In the genomic region with DNA sequence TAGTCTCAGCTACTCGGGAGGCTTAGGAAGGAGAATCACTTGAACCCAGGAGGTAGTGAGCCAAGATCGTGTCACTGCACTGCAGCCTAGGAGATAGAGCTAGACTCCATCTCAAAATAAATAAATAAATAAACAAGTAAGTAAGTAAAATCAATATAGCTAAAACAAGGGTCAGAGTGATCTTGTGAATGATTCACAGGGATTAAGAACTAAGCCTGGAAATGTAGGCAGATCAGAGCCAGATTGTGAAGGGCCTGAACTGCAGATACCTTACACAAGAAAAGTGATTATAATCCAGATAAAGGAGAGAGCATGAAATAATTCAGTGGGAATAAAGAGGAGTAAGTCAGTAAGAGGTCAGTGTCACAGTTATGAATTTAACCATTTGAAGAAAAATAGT, we compare ENCODE assay signal across 14 cellular contexts. TPM values are rescaled to one million over a fixed set of nuclear protein-coding genes. Genes with fewer than 3 reads are reported as not detected.
DNase-seq lines count a peak whose midpoint lies in the region; ATAC-seq, FAIRE-seq and TF ChIP-seq lines count a peak whose summit lies in the region.
"Had no signal": no experiment of that assay in that cellular context is flagged by ENCODE, and none has a peak within 500 bp of the region (broad histone marks: within the 10 kb centered on the region; RNA-seq: fewer than 3 reads in every experiment).

No MANE protein-coding gene starts in this region.

- TF ChIP-seq EP300 in HepG2 (IDR thresholded peaks at IDR 0.05; ENCODE audit: low read depth in 2 of 2, low read length in 2 of 2): no peak
- no peak for TF ChIP-seq EP300 in HepG2 (CRISPR knock-in tag; IDR thresholded peaks at IDR 0.05; ENCODE audit: borderline replicate concordance)
- TF ChIP-seq EP300 in sigmoid colon (IDR thresholded peaks at IDR 0.05): no peak

- ATAC-seq in HepG2: no peak
- no peak for ATAC-seq in HG03039 (IDR thresholded peaks at IDR 0.05; ENCODE audit: unreplicated experiment)
- ATAC-seq: CD8-positive, alpha-beta T cell had no signal

- intact Hi-C loops in activated CD4-positive, alpha-beta memory T cell treated with anti-CD3 and anti-CD28 coated beads for 36 hours (cut with micrococcal nuclease): no loop called here
- intact Hi-C loops in HepG2 (cut with micrococcal nuclease; ENCODE audit: unreplicated experiment): no loop called here
- intact Hi-C loops in sigmoid colon (cut with DNase I): no loop called here

- POLR2A ChIA-PET in activated CD4-positive, alpha-beta memory T cell treated with anti-CD3 and anti-CD28 coated beads for 36 hours (lab: Charles Lee): no interaction called here
- POLR2A ChIA-PET in activated CD4-positive, alpha-beta memory T cell treated with anti-CD3 and anti-CD28 coated beads, Interleukin-2, amount 10 ng/mL, durations not matched to agents 7 days and 5 days (lab: Charles Lee): no interaction called here
- POLR2A ChIA-PET in HepG2 (lab: Yijun Ruan, JAX): no interaction called here

- H3K36me3 ChIP-seq in WERI-Rb-1 (peaks cover 8% of the 10 kb centered on the region), HepG2 (replicated peaks in 1 of 2; ENCODE audit: control insufficient read depth in 1 of 2, insufficient read depth in 2 of 2, low read length in 2 of 2) (peaks cover 1 to 9% of the 10 kb centered on the region in 2 experiments; a peak in 4 of 5 replicates), sigmoid colon (peaks cover 0 to 16% (median 2%) of the 10 kb centered on the region in 4 donors)

- no peak overlapping the region for H3K9ac ChIP-seq in HepG2 (ENCODE audit: insufficient read depth, low read depth, low read length)
- H3K9ac ChIP-seq: BLaER1 treated with 17β-estradiol and CSF1 and Interleukin-3, amounts not matched to agents 10 nM and 100 nM had no signal

- H3K79me2 ChIP-seq in HepG2 (ENCODE audit: insufficient read depth, low read length): peaks cover 10% of the 10 kb centered on the region

- WGBS in HepG2 (ENCODE audit: low lambda C conversion rate): 91% methylated on average over 2 of the region's 2 CpGs
- 96 to 100% methylated on average over 2 of the region's 2 CpGs for WGBS in sigmoid colon, 2 donors

- H3K4me1 Mint-ChIP-seq in activated CD4-positive, alpha-beta memory T cell treated with anti-CD3 and anti-CD28 coated beads for 36 hours (ENCODE audit: low read depth): peaks cover 32% of the 10 kb centered on the region
- peaks cover 24% of the 10 kb centered on the region for H3K4me1 Mint-ChIP-seq in activated CD4-positive, alpha-beta memory T cell treated with anti-CD3 and anti-CD28 coated beads, Interleukin-2, amount 10 ng/mL, durations not matched to agents 7 days and 5 days
- no peaks in the 10 kb centered on the region for H3K4me1 Mint-ChIP-seq in chondrocyte (ENCODE audit: low read depth)
- H3K4me1 Mint-ChIP-seq: B cell had no signal

- TF ChIP-seq CTCF in WERI-Rb-1 (IDR thresholded peaks at IDR 0.05; ENCODE audit: low read depth, low read length) (no peak), HepG2 (CRISPR knock-in tag; IDR thresholded peaks at IDR 0.05) (no peak), chondrocyte (IDR thresholded peaks at IDR 0.05) (no peak), sigmoid colon (IDR thresholded peaks at IDR 0.05) (no peak)

- peaks cover 35% of the 10 kb centered on the region for H3K36me3 Mint-ChIP-seq in activated CD4-positive, alpha-beta memory T cell treated with anti-CD3 and anti-CD28 coated beads for 36 hours
- H3K36me3 Mint-ChIP-seq in activated CD4-positive, alpha-beta memory T cell treated with anti-CD3 and anti-CD28 coated beads, Interleukin-2, amount 10 ng/mL, durations not matched to agents 7 days and 5 days (ENCODE audit: low read depth): peaks cover 57% of the 10 kb centered on the region
- H3K36me3 Mint-ChIP-seq in chondrocyte (ENCODE audit: low read depth): peaks cover 18% of the 10 kb centered on the region

- H3K4me3 Mint-ChIP-seq in activated CD4-positive, alpha-beta memory T cell treated with anti-CD3 and anti-CD28 coated beads for 36 hours: no peak overlapping the region
- no peak overlapping the region for H3K4me3 Mint-ChIP-seq in activated CD4-positive, alpha-beta memory T cell treated with anti-CD3 and anti-CD28 coated beads, Interleukin-2, amount 10 ng/mL, durations not matched to agents 7 days and 5 days
- no peak overlapping the region for H3K4me3 Mint-ChIP-seq in chondrocyte (ENCODE audit: unreplicated experiment)
- H3K4me3 Mint-ChIP-seq: B cell; CD8-positive, alpha-beta T cell; H9 had no signal

- in situ Hi-C loops in HepG2 (cut with HindIII; ENCODE audit: extremely low pct_ligation_motif_present, low pct_unique_long_range_greater_than_20kb): no loop called here

- DNase-seq in activated CD4-positive, alpha-beta memory T cell treated with anti-CD3 and anti-CD28 coated beads for 36 hours: no peak
- DNase-seq in activated CD4-positive, alpha-beta memory T cell treated with anti-CD3 and anti-CD28 coated beads, Interleukin-2, amount 10 ng/mL, durations not matched to agents 7 days and 5 days: no peak
- DNase-seq in WERI-Rb-1 (peak; percentile 19), HepG2 (ENCODE audit: low spot score) (no peak), chondrocyte (ENCODE audit: low spot score) (no peak), sigmoid colon (no peak)
- DNase-seq: CD8-positive, alpha-beta T cell; H9 had no signal

- no peaks in the 10 kb centered on the region for H3K9me3 ChIP-seq in WERI-Rb-1 (ENCODE audit: severe bottlenecking)
- H3K9me3 ChIP-seq in HepG2 (ENCODE audit: low read length): no peaks in the 10 kb centered on the region
- no peaks in the 10 kb centered on the region for H3K9me3 ChIP-seq in sigmoid colon

- TF ChIP-seq RAD21 in HepG2 (CRISPR knock-in tag; IDR thresholded peaks at IDR 0.05): no peak

- H3K4me2 ChIP-seq in HepG2 (ENCODE audit: low read depth, low read length): no peak overlapping the region
- H3K4me2 ChIP-seq: BLaER1 treated with 17β-estradiol and CSF1 and Interleukin-3, amounts not matched to agents 10 nM and 100 nM had no signal

- no TSS peak for BruUV-seq in HepG2 (replicated peaks; lab: Mats Ljungman, UMichigan)

- H3K27me3 Mint-ChIP-seq in activated CD4-positive, alpha-beta memory T cell treated with anti-CD3 and anti-CD28 coated beads for 36 hours: no peaks in the 10 kb centered on the region
- H3K27me3 Mint-ChIP-seq in activated CD4-positive, alpha-beta memory T cell treated with anti-CD3 and anti-CD28 coated beads, Interleukin-2, amount 10 ng/mL, durations not matched to agents 7 days and 5 days: no peaks in the 10 kb centered on the region
- no peaks in the 10 kb centered on the region for H3K27me3 Mint-ChIP-seq in chondrocyte (ENCODE audit: low read depth)
- H3K27me3 Mint-ChIP-seq: B cell had no signal

- FAIRE-seq in HepG2 (lab: Jason Lieb, UNC): no peak
- FAIRE-seq: G401.6, GM12892, H1 had no signal

- no peak overlapping the region for H2AFZ ChIP-seq in HepG2 (ENCODE audit: low read length)

- H3K27me3 ChIP-seq in WERI-Rb-1 (ENCODE audit: insufficient read depth, low read depth, severe bottlenecking) (no peaks in the 10 kb centered on the region), HepG2 (ENCODE audit: control insufficient read depth in 1 of 2, insufficient read depth in 2 of 2, low read length in 2 of 2) (no peaks in the 10 kb centered on the region), sigmoid colon (no peaks in the 10 kb centered on the region)
- H3K27me3 ChIP-seq: BLaER1 treated with 17β-estradiol and CSF1 and Interleukin-3, amounts not matched to agents 10 nM and 100 nM had no signal

- H3K27ac Mint-ChIP-seq in activated CD4-positive, alpha-beta memory T cell treated with anti-CD3 and anti-CD28 coated beads for 36 hours: peak overlapping the region; percentile 0
- H3K27ac Mint-ChIP-seq in activated CD4-positive, alpha-beta memory T cell treated with anti-CD3 and anti-CD28 coated beads, Interleukin-2, amount 10 ng/mL, durations not matched to agents 7 days and 5 days: no peak overlapping the region
- H3K27ac Mint-ChIP-seq in chondrocyte (ENCODE audit: unreplicated experiment): no peak overlapping the region
- H3K27ac Mint-ChIP-seq: B cell; CD8-positive, alpha-beta T cell had no signal

- H4K20me1 ChIP-seq in HepG2 (ENCODE audit: insufficient read depth, low read length): no peaks in the 10 kb centered on the region

- H3K4me1 ChIP-seq in HepG2 (ENCODE audit: insufficient read depth, low read length): peaks cover 15% of the 10 kb centered on the region
- H3K4me1 ChIP-seq in sigmoid colon: no peaks in the 10 kb centered on the region
- H3K4me1 ChIP-seq: BLaER1 treated with 17β-estradiol and CSF1 and Interleukin-3, amounts not matched to agents 10 nM and 100 nM had no signal

- no peak overlapping the region for H3K4me3 ChIP-seq in WERI-Rb-1 (ENCODE audit: low read depth, low read length)
- no peak overlapping the region for H3K4me3 ChIP-seq in HepG2 (replicated peaks in 1 of 3; ENCODE audit: insufficient read depth in 1 of 3, low read depth in 2 of 3, low read length in 3 of 3)
- no peak overlapping the region for H3K4me3 ChIP-seq in sigmoid colon
- H3K4me3 ChIP-seq: BLaER1 treated with 17β-estradiol and CSF1 and Interleukin-3, amounts not matched to agents 10 nM and 100 nM had no signal

- no peak overlapping the region for H3K27ac ChIP-seq in WERI-Rb-1
- H3K27ac ChIP-seq in HepG2 (ENCODE audit: extremely low read length, insufficient read depth, low read length): no peak overlapping the region
- H3K27ac ChIP-seq in sigmoid colon: no peak overlapping the region
- H3K27ac ChIP-seq: BLaER1 treated with 17β-estradiol and CSF1 and Interleukin-3, amounts not matched to agents 10 nM and 100 nM had no signal

- no peaks in the 10 kb centered on the region for H3K9me3 Mint-ChIP-seq in activated CD4-positive, alpha-beta memory T cell treated with anti-CD3 and anti-CD28 coated beads for 36 hours
- H3K9me3 Mint-ChIP-seq in activated CD4-positive, alpha-beta memory T cell treated with anti-CD3 and anti-CD28 coated beads, Interleukin-2, amount 10 ng/mL, durations not matched to agents 7 days and 5 days: no peaks in the 10 kb centered on the region
- peaks cover 7% of the 10 kb centered on the region for H3K9me3 Mint-ChIP-seq in chondrocyte (ENCODE audit: low read depth)
- H3K9me3 Mint-ChIP-seq: CD8-positive, alpha-beta T cell had no signal

- CTCF ChIA-PET in activated CD4-positive, alpha-beta memory T cell treated with anti-CD3 and anti-CD28 coated beads for 36 hours (lab: Charles Lee): no interaction called here
- CTCF ChIA-PET in activated CD4-positive, alpha-beta memory T cell treated with anti-CD3 and anti-CD28 coated beads, Interleukin-2, amount 10 ng/mL, durations not matched to agents 7 days and 5 days (lab: Charles Lee): no interaction called here
- CTCF ChIA-PET in HepG2 (lab: Yijun Ruan, JAX; ENCODE audit: low intra/inter-chr PET ratio, low total read pairs): no interaction called here

- TF ChIP-seq POLR2A in HepG2 (IDR thresholded peaks at IDR 0.05; ENCODE audit: insufficient read depth in 1 of 2, low read depth in 2 of 2, low read length in 2 of 2): no peak
- no peak for TF ChIP-seq POLR2A in sigmoid colon (IDR thresholded peaks at IDR 0.05)

RNA-seq across cellular contexts. Expression of gene COP1, which starts 41.5 kb away (rescaled TPM):
- total RNA-seq in activated CD4-positive, alpha-beta memory T cell treated with anti-CD3 and anti-CD28 coated beads for 36 hours: 10 to 100 TPM; 34.2 to 34.7 TPM
- total RNA-seq in activated CD4-positive, alpha-beta memory T cell treated with anti-CD3 and anti-CD28 coated beads, Interleukin-2, amount 10 ng/mL, durations not matched to agents 7 days and 5 days: 10 to 100 TPM; 38.8 to 41.4 TPM
- total RNA-seq in HepG2 (2016; rRNA removed; fragmentation: Illumina TruSeq; extraction: Trizol) (51.3 and 69.9 TPM in 2 replicates), chondrocyte (35.7 to 40.8 TPM (median 37.0 TPM) in 3 replicates), sigmoid colon (10 to 100 TPM; 46.4 to 64.5 (median 55.6) TPM)
- 29.6 and 29.8 TPM in 2 replicates for total RNA-seq in HepG2 (2016; cell fraction: cytosol; rRNA removed; fragmentation: Illumina TruSeq; extraction: Trizol; ENCODE audit: low read depth)
- total RNA-seq in HepG2 (2016; cell fraction: insoluble cytoplasmic fraction; rRNA removed; fragmentation: Illumina TruSeq; extraction: Trizol): 50.2 and 74.8 TPM in 2 replicates
- 43.1 and 50.1 TPM in 2 replicates for total RNA-seq in HepG2 (2016; cell fraction: membrane; rRNA removed; fragmentation: Illumina TruSeq; extraction: Trizol)
- 44.2 and 48.1 TPM in 2 replicates for total RNA-seq in HepG2 (2016; cell fraction: nucleus; rRNA removed; fragmentation: Illumina TruSeq; extraction: Trizol)
- polyA plus RNA-seq in HepG2 (2011; rRNA removed) (15.0 and 20.5 TPM in 2 replicates), sigmoid colon (10 to 100 TPM; 33.9 to 60.1 (median 55.9) TPM)
- polyA plus RNA-seq in HepG2 (2011; cell fraction: cytosol; rRNA removed): 9.4 and 15.8 TPM in 2 replicates
- 9.0 and 10.7 TPM in 2 replicates for polyA plus RNA-seq in HepG2 (2011; cell fraction: nucleus; rRNA removed)
- 20.6 and 22.4 TPM in 2 replicates for polyA plus RNA-seq in HepG2 (2012)
- polyA plus RNA-seq in HepG2 (2016; cell fraction: cytosol; fragmentation: Illumina TruSeq; extraction: Trizol; ENCODE audit: low read depth): 12.9 and 14.0 TPM in 2 replicates
- 55.5 and 57.5 TPM in 2 replicates for polyA plus RNA-seq in HepG2 (2016; cell fraction: insoluble cytoplasmic fraction; fragmentation: Illumina TruSeq; extraction: Trizol; ENCODE audit: low read depth)
- polyA plus RNA-seq in HepG2 (2016; cell fraction: membrane; fragmentation: Illumina TruSeq; extraction: Trizol; ENCODE audit: low read depth): 28.6 and 30.4 TPM in 2 replicates
- polyA plus RNA-seq in HepG2 (2016; cell fraction: nucleus; fragmentation: Illumina TruSeq; extraction: Trizol; ENCODE audit: insufficient read depth, low read depth): 26.9 and 28.0 TPM in 2 replicates
- polyA minus RNA-seq in HepG2 (2011; rRNA and poly(A)+ RNA removed; ENCODE audit: low replicate concordance): 18.7 and 51.1 TPM in 2 replicates
- 22.5 and 23.4 TPM in 2 replicates for polyA minus RNA-seq in HepG2 (2011; cell fraction: cytosol; rRNA and poly(A)+ RNA removed)
- polyA minus RNA-seq in HepG2 (2011; cell fraction: nucleus; rRNA and poly(A)+ RNA removed): 118 and 125 TPM in 2 replicates
